Comparison of ENCODE assay signal across 9 cellular contexts in the genomic region with DNA sequence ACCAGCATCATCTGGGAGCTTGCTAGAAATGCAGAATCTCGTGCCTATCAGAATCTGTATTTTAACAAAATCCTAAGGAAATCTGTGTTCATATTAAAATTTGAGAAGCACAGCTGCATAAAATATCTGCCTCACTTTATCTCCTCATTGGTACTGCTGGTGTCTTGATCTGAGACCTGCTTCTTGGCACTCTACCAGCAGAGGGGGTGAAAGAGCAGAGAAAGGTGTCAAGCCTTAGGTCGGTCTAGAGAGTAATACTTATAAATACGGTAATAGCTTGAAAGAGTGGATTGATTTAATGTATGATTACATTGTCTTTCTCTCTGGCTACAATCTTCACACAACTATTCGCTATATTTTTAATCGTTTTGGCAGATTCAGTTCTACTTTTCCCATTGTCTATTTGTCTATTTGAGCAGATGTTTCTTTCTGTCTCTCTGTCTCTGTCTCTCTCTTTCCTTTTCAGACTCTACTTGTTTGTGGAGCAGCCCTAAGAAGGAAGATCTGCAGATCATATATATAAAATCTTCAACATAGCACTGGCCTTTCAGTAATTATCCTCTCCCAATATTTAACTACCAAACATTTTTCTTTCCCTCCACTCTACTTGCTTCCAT. TPM values are rescaled to one million over a fixed set of nuclear protein-coding genes. Genes with fewer than 3 reads are reported as not detected.
A peak's percentile ranks its signal among the peaks of the same experiment; 100 is the strongest.
DNase-seq lines count a peak whose midpoint lies in the region; ATAC-seq, FAIRE-seq and TF ChIP-seq lines count a peak whose summit lies in the region.
"Had no signal": no experiment of that assay in that cellular context is flagged by ENCODE, and none has a peak within 500 bp of the region (broad histone marks: within the 10 kb centered on the region; RNA-seq: fewer than 3 reads in every experiment).

No MANE protein-coding gene starts in this region.

- H3K27me3 Mint-ChIP-seq in activated naive CD8-positive, alpha-beta T cell treated with anti-CD3 and anti-CD28 coated beads for 36 hours, result peaks cover 35% of the 10 kb centered on the region

- TF ChIP-seq CTCF in keratinocyte (optimal IDR thresholded peaks at IDR 0.05 in 1 of 3, IDR thresholded peaks at IDR 0.05 in 1 of 3, conservative IDR thresholded peaks at IDR 0.05 in 1 of 3; ENCODE audit: extremely low read depth in 1 of 3, insufficient read depth in 2 of 3, low read length in 3 of 3), result peak; percentile 73 to 76 (median 74)

- no peaks in the 10 kb centered on the region for H4K20me1 ChIP-seq in keratinocyte (ENCODE audit: control insufficient read depth, extremely low read depth, insufficient read depth, low read length)
- H4K20me1 ChIP-seq: BLaER1 had no signal

- peaks cover 7% of the 10 kb centered on the region for H3K27me3 ChIP-seq in keratinocyte (ENCODE audit: control insufficient read depth, extremely low read depth, insufficient read depth, low read length)
- H3K27me3 ChIP-seq: BLaER1 had no signal

- peaks cover 1% of the 10 kb centered on the region for H3K4me1 Mint-ChIP-seq in activated naive CD8-positive, alpha-beta T cell treated with anti-CD3 and anti-CD28 coated beads for 36 hours

- no peak overlapping the region for H2AFZ ChIP-seq in keratinocyte (ENCODE audit: control insufficient read depth, low read length)

- no peaks in the 10 kb centered on the region for H3K9me3 ChIP-seq in keratinocyte (ENCODE audit: control insufficient read depth, low read depth, low read length)
- H3K9me3 ChIP-seq: BLaER1 had no signal

- H3K9ac ChIP-seq in keratinocyte (ENCODE audit: control insufficient read depth, extremely low read depth, insufficient read depth, low read length), result no peak overlapping the region
- H3K9ac ChIP-seq: BLaER1 had no signal

- H3K27ac ChIP-seq in keratinocyte (ENCODE audit: control insufficient read depth, insufficient read depth, low read length), result no peak overlapping the region
- H3K27ac ChIP-seq: BLaER1 had no signal

- no peaks in the 10 kb centered on the region for H3K4me1 ChIP-seq in keratinocyte (ENCODE audit: control insufficient read depth, extremely low read depth, insufficient read depth, low read length)
- H3K4me1 ChIP-seq: BLaER1 had no signal

- no peak overlapping the region for H3K4me3 ChIP-seq in keratinocyte (ENCODE audit: control insufficient read depth in 2 of 3, extremely low read depth in 1 of 3, insufficient read depth in 2 of 3, low read depth in 1 of 3, low read length in 3 of 3)
- H3K4me3 ChIP-seq: BLaER1 had no signal

- DNase-seq in NCI-H2107 treated with DMSO at 0.1 percent for 48 hours (lab: John Stamatoyannopoulos, UW; ENCODE audit: unreplicated experiment), result peak; percentile 25
- DNase-seq in NCI-H2107 (lab: John Stamatoyannopoulos, UW), result no peak
- peak; percentile 44 for DNase-seq in MV-4-11 (lab: John Stamatoyannopoulos, UW)
- peak; percentile 47 for DNase-seq in SKM-1 treated with dmso at 0.1 percent for 144 hours (lab: John Stamatoyannopoulos, UW; ENCODE audit: unreplicated experiment)
- DNase-seq in activated naive CD8-positive, alpha-beta T cell treated with anti-CD3 and anti-CD28 coated beads for 36 hours, result peak; percentile 55
- peak; percentile 5 for DNase-seq in keratinocyte (ENCODE audit: low read depth, low spot score)
- peak in 2 of 3 donors; percentile 11 to 18 for DNase-seq in stimulated activated CD4-positive, alpha-beta T cell treated with anti-CD3 and anti-CD28 coated beads, TNF-alpha, amount 100 ng/mL, for 1 hour (ENCODE audit: low read depth in 3 of 3, low spot score in 1 of 3)

- H3K4me3 Mint-ChIP-seq in activated naive CD8-positive, alpha-beta T cell treated with anti-CD3 and anti-CD28 coated beads for 36 hours, result no peak overlapping the region

- no peaks in the 10 kb centered on the region for H3K9me1 ChIP-seq in keratinocyte (ENCODE audit: control insufficient read depth, extremely low read depth, insufficient read depth, low read length)

- H3K79me2 ChIP-seq in keratinocyte (ENCODE audit: control insufficient read depth, insufficient read depth, low read length), result no peaks in the 10 kb centered on the region

- H3K9me3 Mint-ChIP-seq in activated naive CD8-positive, alpha-beta T cell treated with anti-CD3 and anti-CD28 coated beads for 36 hours, result no peaks in the 10 kb centered on the region

- H3K4me2 ChIP-seq in keratinocyte (ENCODE audit: control insufficient read depth, extremely low read depth, insufficient read depth, low read depth, low read length), result no peak overlapping the region
- H3K4me2 ChIP-seq: BLaER1 had no signal

- H3K27ac Mint-ChIP-seq in activated naive CD8-positive, alpha-beta T cell treated with anti-CD3 and anti-CD28 coated beads for 36 hours, result no peak overlapping the region

- ATAC-seq in HG02588 (IDR thresholded peaks at IDR 0.05; ENCODE audit: unreplicated experiment), result peak; percentile 95

- H3K36me3 Mint-ChIP-seq in activated naive CD8-positive, alpha-beta T cell treated with anti-CD3 and anti-CD28 coated beads for 36 hours, result no peaks in the 10 kb centered on the region

- peak; percentile 86 for FAIRE-seq in keratinocyte (lab: Jason Lieb, UNC)

- H3K36me3 ChIP-seq in keratinocyte (ENCODE audit: control insufficient read depth in 2 of 2, extremely low read depth in 1 of 2, insufficient read depth in 2 of 2, low read length in 2 of 2), result no peaks in the 10 kb centered on the region
- H3K36me3 ChIP-seq: BLaER1 had no signal

- dilution Hi-C loops in keratinocyte (cut with MboI; ENCODE audit: extremely low pct_ligation_motif_present, low sequenced_read_pairs), result no loop called here

RNA-seq across cellular contexts. Expression of gene GCG, which starts 1.7 kb away (rescaled TPM):
- total RNA-seq in activated naive CD8-positive, alpha-beta T cell treated with anti-CD3 and anti-CD28 coated beads for 36 hours, result not detected
- not detected in 3 replicates for polyA plus RNA-seq in keratinocyte
- polyA plus RNA-seq in keratinocyte (2011; ENCODE audit: low read depth), result not detected
- not detected in 2 replicates for polyA plus RNA-seq in keratinocyte (2011; cell fraction: cytosol; rRNA removed)
- polyA plus RNA-seq in keratinocyte (2011; cell fraction: nucleus; rRNA removed), result not detected in 2 replicates
- polyA plus RNA-seq in keratinocyte (2012; ENCODE audit: low replicate concordance), result not detected in 2 replicates
- not detected in 3 replicates for polyA minus RNA-seq in keratinocyte
- not detected for polyA minus RNA-seq in keratinocyte (2011; cell fraction: cytosol; rRNA and poly(A)+ RNA removed)
- polyA minus RNA-seq in keratinocyte (2011; cell fraction: nucleus; rRNA and poly(A)+ RNA removed), result not detected in 2 replicates
